In genomic region chr9:6907772-6908381, GRCh38 we compare ENCODE assay signal across 8 cellular contexts.
DNase-seq lines count a peak whose midpoint lies in the region; ATAC-seq and TF ChIP-seq lines count a peak whose summit lies in the region.

No MANE protein-coding gene starts in this region.

- H3K36me3 Mint-ChIP-seq in brain = no peaks in the 10 kb centered on the region

- no peaks in the 10 kb centered on the region for H3K9me3 Mint-ChIP-seq in brain

- H3K4me1 ChIP-seq in DND-41 (ENCODE audit: insufficient read depth, low read length) (no peaks in the 10 kb centered on the region), mucosa of descending colon (ENCODE audit: low read depth) (no peaks in the 10 kb centered on the region)

- H3K36me3 ChIP-seq in DND-41 (ENCODE audit: insufficient read depth, low read length) (no peaks in the 10 kb centered on the region), mucosa of descending colon (ENCODE audit: low read depth) (no peaks in the 10 kb centered on the region)

- no peak overlapping the region for H3K27ac ChIP-seq in DND-41 (ENCODE audit: low read length)

- H3K79me2 ChIP-seq in DND-41 (ENCODE audit: insufficient read depth, low read length) = no peaks in the 10 kb centered on the region

- H3K27me3 Mint-ChIP-seq in brain = no peaks in the 10 kb centered on the region

- no peak overlapping the region for H2AFZ ChIP-seq in DND-41 (ENCODE audit: low read depth, low read length)

- TF ChIP-seq CTCF in DND-41 (IDR thresholded peaks at IDR 0.05; ENCODE audit: borderline replicate concordance, extremely low read depth, low read length, poor library complexity, severe bottlenecking) = peak; percentile 44
- peak; percentile 69 to 85 for TF ChIP-seq CTCF in brain (conservative IDR thresholded peaks at IDR 0.05)
- TF ChIP-seq CTCF in mucosa of descending colon (IDR thresholded peaks at IDR 0.05) = peak; percentile 17
- no peak for TF ChIP-seq CTCF in omental fat pad (IDR thresholded peaks at IDR 0.05)

- no peak overlapping the region for H3K9ac ChIP-seq in DND-41 (ENCODE audit: low read depth, low read length)

- peak; percentile 8 for DNase-seq in DND-41
- peak; percentile 4 for DNase-seq in LoVo (ENCODE audit: low spot score)
- peak in 1 of 3 donors; percentile 33 for DNase-seq in mucosa of descending colon
- DNase-seq in omental fat pad (ENCODE audit: low spot score) = no peak
- no peak for DNase-seq in CD1c-positive myeloid dendritic cell (ENCODE audit: extremely low spot score)

- no peak overlapping the region for H3K4me3 Mint-ChIP-seq in brain

- H3K27me3 ChIP-seq in DND-41 (ENCODE audit: insufficient read depth, low read length, poor library complexity) = no peaks in the 10 kb centered on the region

- intact Hi-C loops in mucosa of descending colon (cut with DNase I, micrococcal nuclease) = no loop called here

- no peak overlapping the region for H3K4me3 ChIP-seq in DND-41 (ENCODE audit: low read depth in 1 of 2, low read length in 2 of 2)
- no peak overlapping the region for H3K4me3 ChIP-seq in mucosa of descending colon

- ATAC-seq in DND-41 (ENCODE audit: insufficient read depth, low read depth) (no peak), mucosa of descending colon (no peak), omental fat pad (ENCODE audit: low FRiP score) (no peak), HG03039 (IDR thresholded peaks at IDR 0.05; ENCODE audit: unreplicated experiment) (no peak), GM18511 (IDR thresholded peaks at IDR 0.05; ENCODE audit: unreplicated experiment) (no peak)

- H3K4me2 ChIP-seq in DND-41 (ENCODE audit: insufficient read depth, low read length) = no peak overlapping the region

- no peaks in the 10 kb centered on the region for H4K20me1 ChIP-seq in DND-41 (ENCODE audit: insufficient read depth, low read length)

- no peaks in the 10 kb centered on the region for H3K9me3 ChIP-seq in DND-41 (ENCODE audit: insufficient read depth, low read length, severe bottlenecking)
- no peaks in the 10 kb centered on the region for H3K9me3 ChIP-seq in mucosa of descending colon

- peaks cover 25% of the 10 kb centered on the region for H3K4me1 Mint-ChIP-seq in brain

- H3K27ac Mint-ChIP-seq in brain = no peak overlapping the region

Comparison
In these comparisons a context has a peak if more than half of its experiments do, and no peak if none do; other contexts are left out.
1. DNase-seq: peak in DND-41 (single experiment) and LoVo (single experiment); none in omental fat pad (single experiment) and CD1c-positive myeloid dendritic cell (single experiment).
2. CTCF ChIP-seq: peak in DND-41 (single experiment), brain (2 of 2) and mucosa of descending colon (single experiment); none in omental fat pad (0 of 3).